In the genomic region with DNA sequence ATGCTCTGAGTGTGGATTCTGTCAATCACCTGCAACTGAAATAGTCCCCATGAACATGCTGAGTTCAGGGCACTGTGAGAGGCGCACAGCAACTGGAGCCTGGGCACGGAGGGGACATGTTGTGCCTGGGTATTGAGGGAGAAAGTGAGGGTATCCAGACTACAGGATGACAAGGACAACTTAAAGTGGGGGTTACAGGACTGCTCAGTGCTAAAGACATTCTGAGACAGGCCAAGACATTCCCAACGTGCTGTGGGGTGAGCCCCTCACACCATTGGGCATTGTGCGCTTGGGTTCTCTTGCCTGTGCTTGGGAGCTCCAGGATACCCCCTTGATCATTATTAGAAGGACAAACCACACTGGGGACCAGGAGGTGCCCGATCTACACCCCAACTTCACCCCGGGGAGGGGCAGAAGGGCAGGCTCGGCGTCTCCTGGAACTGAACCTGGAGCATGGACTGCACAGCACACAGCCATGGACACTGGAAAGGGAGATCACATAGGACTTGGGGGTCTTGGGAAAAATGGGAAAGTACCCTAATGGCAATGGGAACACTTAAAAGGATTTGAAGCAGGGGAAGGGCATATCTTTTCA, we compare ENCODE assay signal across 1 cellular context.
TF ChIP-seq lines count a peak whose summit lies in the region.

No MANE protein-coding gene starts in this region.

TF ChIP-seq in SK-N-SH treated with all-trans-retinoic acid at 6 μM for 48 hours, 23 proteins besides CTCF, POLR2A, EP300 and RAD21 (continued from another document):
- TF ChIP-seq, protein P1, sequence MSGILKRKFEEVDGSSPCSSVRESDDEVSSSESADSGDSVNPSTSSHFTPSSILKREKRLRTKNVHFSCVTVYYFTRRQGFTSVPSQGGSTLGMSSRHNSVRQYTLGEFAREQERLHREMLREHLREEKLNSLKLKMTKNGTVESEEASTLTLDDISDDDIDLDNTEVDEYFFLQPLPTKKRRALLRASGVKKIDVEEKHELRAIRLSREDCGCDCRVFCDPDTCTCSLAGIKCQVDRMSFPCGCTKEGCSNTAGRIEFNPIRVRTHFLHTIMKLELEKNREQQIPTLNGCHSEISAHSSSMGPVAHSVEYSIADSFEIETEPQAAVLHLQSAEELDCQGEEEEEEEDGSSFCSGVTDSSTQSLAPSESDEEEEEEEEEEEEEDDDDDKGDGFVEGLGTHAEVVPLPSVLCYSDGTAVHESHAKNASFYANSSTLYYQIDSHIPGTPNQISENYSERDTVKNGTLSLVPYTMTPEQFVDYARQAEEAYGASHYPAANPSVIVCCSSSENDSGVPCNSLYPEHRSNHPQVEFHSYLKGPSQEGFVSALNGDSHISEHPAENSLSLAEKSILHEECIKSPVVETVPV (CRISPR knock-in tag; IDR thresholded peaks at IDR 0.05), result no peak
- TF ChIP-seq ZC3H10 (CRISPR knock-in tag; IDR thresholded peaks at IDR 0.05), result no peak
- no peak for TF ChIP-seq ISL1 (CRISPR knock-in tag; IDR thresholded peaks at IDR 0.05)
